1 cellular context compared by ENCODE assay signal in genomic region chr7:112452102-112452888, GRCh38.
TF ChIP-seq lines count a peak whose summit lies in the region.

No MANE protein-coding gene starts in this region.

TF ChIP-seq in K562, 482 proteins besides CTCF, POLR2A, EP300 and RAD21 (continues in another document):
- TF ChIP-seq, protein P1, sequence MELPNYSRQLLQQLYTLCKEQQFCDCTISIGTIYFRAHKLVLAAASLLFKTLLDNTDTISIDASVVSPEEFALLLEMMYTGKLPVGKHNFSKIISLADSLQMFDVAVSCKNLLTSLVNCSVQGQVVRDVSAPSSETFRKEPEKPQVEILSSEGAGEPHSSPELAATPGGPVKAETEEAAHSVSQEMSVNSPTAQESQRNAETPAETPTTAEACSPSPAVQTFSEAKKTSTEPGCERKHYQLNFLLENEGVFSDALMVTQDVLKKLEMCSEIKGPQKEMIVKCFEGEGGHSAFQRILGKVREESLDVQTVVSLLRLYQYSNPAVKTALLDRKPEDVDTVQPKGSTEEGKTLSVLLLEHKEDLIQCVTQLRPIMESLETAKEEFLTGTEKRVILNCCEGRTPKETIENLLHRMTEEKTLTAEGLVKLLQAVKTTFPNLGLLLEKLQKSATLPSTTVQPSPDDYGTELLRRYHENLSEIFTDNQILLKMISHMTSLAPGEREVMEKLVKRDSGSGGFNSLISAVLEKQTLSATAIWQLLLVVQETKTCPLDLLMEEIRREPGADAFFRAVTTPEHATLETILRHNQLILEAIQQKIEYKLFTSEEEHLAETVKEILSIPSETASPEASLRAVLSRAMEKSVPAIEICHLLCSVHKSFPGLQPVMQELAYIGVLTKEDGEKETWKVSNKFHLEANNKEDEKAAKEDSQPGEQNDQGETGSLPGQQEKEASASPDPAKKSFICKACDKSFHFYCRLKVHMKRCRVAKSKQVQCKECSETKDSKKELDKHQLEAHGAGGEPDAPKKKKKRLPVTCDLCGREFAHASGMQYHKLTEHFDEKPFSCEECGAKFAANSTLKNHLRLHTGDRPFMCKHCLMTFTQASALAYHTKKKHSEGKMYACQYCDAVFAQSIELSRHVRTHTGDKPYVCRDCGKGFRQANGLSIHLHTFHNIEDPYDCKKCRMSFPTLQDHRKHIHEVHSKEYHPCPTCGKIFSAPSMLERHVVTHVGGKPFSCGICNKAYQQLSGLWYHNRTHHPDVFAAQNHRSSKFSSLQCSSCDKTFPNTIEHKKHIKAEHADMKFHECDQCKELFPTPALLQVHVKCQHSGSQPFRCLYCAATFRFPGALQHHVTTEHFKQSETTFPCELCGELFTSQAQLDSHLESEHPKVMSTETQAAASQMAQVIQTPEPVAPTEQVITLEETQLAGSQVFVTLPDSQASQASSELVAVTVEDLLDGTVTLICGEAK (IDR thresholded peaks at IDR 0.05), result 0 out of 2 replicates have a peak, but pooled peaks have one; percentile 18
- TF ChIP-seq, protein P1 (CRISPR knock-in tag; IDR thresholded peaks at IDR 0.05), result no peak
- TF ChIP-seq, protein P2, sequence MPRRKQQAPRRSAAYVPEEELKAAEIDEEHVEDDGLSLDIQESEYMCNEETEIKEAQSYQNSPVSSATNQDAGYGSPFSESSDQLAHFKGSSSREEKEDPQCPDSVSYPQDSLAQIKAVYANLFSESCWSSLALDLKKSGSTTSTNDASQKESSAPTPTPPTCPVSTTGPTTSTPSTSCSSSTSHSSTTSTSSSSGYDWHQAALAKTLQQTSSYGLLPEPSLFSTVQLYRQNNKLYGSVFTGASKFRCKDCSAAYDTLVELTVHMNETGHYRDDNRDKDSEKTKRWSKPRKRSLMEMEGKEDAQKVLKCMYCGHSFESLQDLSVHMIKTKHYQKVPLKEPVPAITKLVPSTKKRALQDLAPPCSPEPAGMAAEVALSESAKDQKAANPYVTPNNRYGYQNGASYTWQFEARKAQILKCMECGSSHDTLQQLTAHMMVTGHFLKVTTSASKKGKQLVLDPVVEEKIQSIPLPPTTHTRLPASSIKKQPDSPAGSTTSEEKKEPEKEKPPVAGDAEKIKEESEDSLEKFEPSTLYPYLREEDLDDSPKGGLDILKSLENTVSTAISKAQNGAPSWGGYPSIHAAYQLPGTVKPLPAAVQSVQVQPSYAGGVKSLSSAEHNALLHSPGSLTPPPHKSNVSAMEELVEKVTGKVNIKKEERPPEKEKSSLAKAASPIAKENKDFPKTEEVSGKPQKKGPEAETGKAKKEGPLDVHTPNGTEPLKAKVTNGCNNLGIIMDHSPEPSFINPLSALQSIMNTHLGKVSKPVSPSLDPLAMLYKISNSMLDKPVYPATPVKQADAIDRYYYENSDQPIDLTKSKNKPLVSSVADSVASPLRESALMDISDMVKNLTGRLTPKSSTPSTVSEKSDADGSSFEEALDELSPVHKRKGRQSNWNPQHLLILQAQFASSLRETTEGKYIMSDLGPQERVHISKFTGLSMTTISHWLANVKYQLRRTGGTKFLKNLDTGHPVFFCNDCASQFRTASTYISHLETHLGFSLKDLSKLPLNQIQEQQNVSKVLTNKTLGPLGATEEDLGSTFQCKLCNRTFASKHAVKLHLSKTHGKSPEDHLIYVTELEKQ (CRISPR knock-in tag; IDR thresholded peaks at IDR 0.05), result no peak
- no peak for TF ChIP-seq ZBTB8A (IDR thresholded peaks at IDR 0.05; ENCODE audit: partially characterized antibody)
- TF ChIP-seq ARID1B (IDR thresholded peaks at IDR 0.05), result no peak; the same call in 1 of the 2 replicates
- TF ChIP-seq BCL6 (CRISPR knock-in tag; IDR thresholded peaks at IDR 0.05), result no peak
- TF ChIP-seq, protein P3, sequence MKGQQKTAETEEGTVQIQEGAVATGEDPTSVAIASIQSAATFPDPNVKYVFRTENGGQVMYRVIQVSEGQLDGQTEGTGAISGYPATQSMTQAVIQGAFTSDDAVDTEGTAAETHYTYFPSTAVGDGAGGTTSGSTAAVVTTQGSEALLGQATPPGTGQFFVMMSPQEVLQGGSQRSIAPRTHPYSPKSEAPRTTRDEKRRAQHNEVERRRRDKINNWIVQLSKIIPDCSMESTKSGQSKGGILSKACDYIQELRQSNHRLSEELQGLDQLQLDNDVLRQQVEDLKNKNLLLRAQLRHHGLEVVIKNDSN (CRISPR knock-in tag; IDR thresholded peaks at IDR 0.05), result peak; percentile 55
- TF ChIP-seq MAZ (CRISPR knock-in tag; conservative IDR thresholded peaks at IDR 0.05 in 1 of 2, IDR thresholded peaks at IDR 0.05 in 1 of 2), result 0 out of 4 replicates have a peak, but pooled peaks of 1 of the 2 experiments have one; percentile 18
- TF ChIP-seq GTF2F1 (IDR thresholded peaks at IDR 0.05; ENCODE audit: low read depth, low read length), result no peak
- TF ChIP-seq SMC3 (conservative IDR thresholded peaks at IDR 0.05; ENCODE audit: insufficient read depth, low read depth, low read length), result 0 out of 2 replicates have a peak, but pooled peaks have one; percentile 4
- TF ChIP-seq SMARCA5 (IDR thresholded peaks at IDR 0.05), result no peak
- TF ChIP-seq PPARD (CRISPR knock-in tag; IDR thresholded peaks at IDR 0.05), result no peak
- peak; percentile 7; the same call in 1 of the 2 replicates for TF ChIP-seq USF2 (CRISPR knock-in tag; IDR thresholded peaks at IDR 0.05)
- TF ChIP-seq NKRF (IDR thresholded peaks at IDR 0.05; ENCODE audit: borderline replicate concordance), result peak; percentile 36; the same call in 1 of the 2 replicates
- TF ChIP-seq ZNF133 (CRISPR knock-in tag; IDR thresholded peaks at IDR 0.05), result no peak
- peak; percentile 44 for TF ChIP-seq RBBP5 (IDR thresholded peaks at IDR 0.05; ENCODE audit: borderline replicate concordance, insufficient read depth, low read length, poor library complexity, severe bottlenecking)
- no peak for TF ChIP-seq ILF3 (IDR thresholded peaks at IDR 0.05; ENCODE audit: borderline replicate concordance)
- TF ChIP-seq HEY1 (CRISPR knock-in tag; IDR thresholded peaks at IDR 0.05; ENCODE audit: borderline replicate concordance), result 0 out of 2 replicates have a peak, but pooled peaks have one; percentile 48
- TF ChIP-seq ZNF124 (CRISPR knock-in tag; IDR thresholded peaks at IDR 0.05), result no peak
- TF ChIP-seq TFAM (CRISPR knock-in tag; conservative IDR thresholded peaks at IDR 0.05), result no peak
- TF ChIP-seq TBP (optimal IDR thresholded peaks at IDR 0.05; ENCODE audit: low read depth, low read length), result no peak
- TF ChIP-seq ZFX (CRISPR knock-in tag; IDR thresholded peaks at IDR 0.05), result peak; percentile 74
- TF ChIP-seq CREM (IDR thresholded peaks at IDR 0.05; ENCODE audit: low read depth), result no peak
- TF ChIP-seq FOXP1 (CRISPR knock-in tag; IDR thresholded peaks at IDR 0.05), result peak; percentile 36; the same call in 1 of the 2 replicates
- TF ChIP-seq GTF3C2 (IDR thresholded peaks at IDR 0.05; ENCODE audit: borderline replicate concordance, extremely low read depth, insufficient read length), result no peak
- no peak for TF ChIP-seq CUX1 (CRISPR knock-in tag; IDR thresholded peaks at IDR 0.05)
